ENCODE assay signal across 2 cellular contexts in the genomic region with DNA sequence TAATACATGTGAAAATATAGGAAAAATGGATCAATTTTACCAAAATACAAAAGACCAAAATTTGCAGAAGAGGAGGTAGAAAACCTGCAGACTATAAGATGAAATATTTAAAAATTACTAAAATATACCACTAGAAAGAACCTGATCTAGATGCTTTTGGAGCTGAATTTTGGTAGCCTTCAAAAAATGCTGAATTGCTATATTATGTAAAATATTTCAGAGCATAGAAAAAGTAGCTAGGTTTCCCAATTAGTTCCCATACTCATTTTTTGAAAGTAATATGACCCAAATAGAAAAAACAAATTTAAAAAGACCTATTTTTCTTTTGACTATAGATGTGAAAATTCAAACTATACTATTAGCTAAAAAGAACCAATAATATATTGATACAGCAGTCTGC.
A peak's percentile ranks its signal among the peaks of the same experiment; 100 is the strongest.
TF ChIP-seq lines count a peak whose summit lies in the region.

No MANE protein-coding gene starts in this region.

TF ChIP-seq in HepG2, 621 proteins besides CTCF, POLR2A, EP300 and RAD21:
- TF ChIP-seq MAFK (conservative IDR thresholded peaks at IDR 0.05 in 1 of 2, IDR thresholded peaks at IDR 0.05 in 1 of 2; ENCODE audit: low read length in 2 of 2) (peak; percentile 77 to 85), SRSF4 (IDR thresholded peaks at IDR 0.05; ENCODE audit: low read depth, low read length, poor library complexity, severe bottlenecking) (no peak), JUND (CRISPR knock-in tag; IDR thresholded peaks at IDR 0.05) (no peak), MAFF (IDR thresholded peaks at IDR 0.05; ENCODE audit: low read depth, low read length) (peak; percentile 75)
TF ChIP-seq in HepG2: peak in this region for 2.

TF ChIP-seq in K562, 482 proteins besides CTCF, POLR2A, EP300 and RAD21:
- TF ChIP-seq KDM5B (IDR thresholded peaks at IDR 0.05; ENCODE audit: insufficient replicate concordance, low read depth, low read length) (no peak), SMARCA5 (IDR thresholded peaks at IDR 0.05) (no peak), SMAD2 (IDR thresholded peaks at IDR 0.05; ENCODE audit: low read depth, low read length) (no peak), FOXJ2 (tag; IDR thresholded peaks at IDR 0.05) (no peak), C11orf30 (IDR thresholded peaks at IDR 0.05; ENCODE audit: low read depth) (peak; percentile 59; the same call in 1 of the 2 replicates), ESRRB (CRISPR knock-in tag; IDR thresholded peaks at IDR 0.05; ENCODE audit: borderline replicate concordance) (no peak), EWSR1 (IDR thresholded peaks at IDR 0.05; ENCODE audit: borderline replicate concordance, low read depth, partially characterized antibody) (no peak), ARHGAP35 (IDR thresholded peaks at IDR 0.05; ENCODE audit: partially characterized antibody) (no peak), CEBPB (tag; IDR thresholded peaks at IDR 0.05) (no peak), ZNF316 (IDR thresholded peaks at IDR 0.05) (peak; percentile 78), TAF1 (IDR thresholded peaks at IDR 0.05; ENCODE audit: control insufficient read depth, extremely low read depth, insufficient read depth, low read length, severe bottlenecking) (no peak), ZNF133 (CRISPR knock-in tag; IDR thresholded peaks at IDR 0.05) (no peak), ELF1 (tag; IDR thresholded peaks at IDR 0.05) (no peak), CREM (IDR thresholded peaks at IDR 0.05; ENCODE audit: low read depth) (no peak), MYC (IDR thresholded peaks at IDR 0.05; ENCODE audit: low read depth, low read length) (no peak), MYC (CRISPR knock-in tag; IDR thresholded peaks at IDR 0.05; ENCODE audit: borderline replicate concordance, low read depth) (no peak), MAFG (tag; conservative IDR thresholded peaks at IDR 0.05) (peak; percentile 58), MAFK (IDR thresholded peaks at IDR 0.05; ENCODE audit: low read length) (peak; percentile 21; the same call in 1 of the 2 replicates), IRF2 (CRISPR knock-in tag; IDR thresholded peaks at IDR 0.05) (no peak), ZNF431 (CRISPR knock-in tag; IDR thresholded peaks at IDR 0.05) (no peak), ADNP (tag; IDR thresholded peaks at IDR 0.05) (no peak), CCAR2 (IDR thresholded peaks at IDR 0.05; ENCODE audit: low read depth, low read length) (no peak), ZNF778 (CRISPR knock-in tag; IDR thresholded peaks at IDR 0.05) (no peak), SMC3 (conservative IDR thresholded peaks at IDR 0.05; ENCODE audit: insufficient read depth, low read depth, low read length) (no peak), ARID2 (IDR thresholded peaks at IDR 0.05) (no peak), MAFF (IDR thresholded peaks at IDR 0.05; ENCODE audit: low read length) (peak; percentile 43; the same call in 1 of the 2 replicates), ZNF57 (CRISPR knock-in tag; IDR thresholded peaks at IDR 0.05) (no peak)
- TF ChIP-seq, protein P1, sequence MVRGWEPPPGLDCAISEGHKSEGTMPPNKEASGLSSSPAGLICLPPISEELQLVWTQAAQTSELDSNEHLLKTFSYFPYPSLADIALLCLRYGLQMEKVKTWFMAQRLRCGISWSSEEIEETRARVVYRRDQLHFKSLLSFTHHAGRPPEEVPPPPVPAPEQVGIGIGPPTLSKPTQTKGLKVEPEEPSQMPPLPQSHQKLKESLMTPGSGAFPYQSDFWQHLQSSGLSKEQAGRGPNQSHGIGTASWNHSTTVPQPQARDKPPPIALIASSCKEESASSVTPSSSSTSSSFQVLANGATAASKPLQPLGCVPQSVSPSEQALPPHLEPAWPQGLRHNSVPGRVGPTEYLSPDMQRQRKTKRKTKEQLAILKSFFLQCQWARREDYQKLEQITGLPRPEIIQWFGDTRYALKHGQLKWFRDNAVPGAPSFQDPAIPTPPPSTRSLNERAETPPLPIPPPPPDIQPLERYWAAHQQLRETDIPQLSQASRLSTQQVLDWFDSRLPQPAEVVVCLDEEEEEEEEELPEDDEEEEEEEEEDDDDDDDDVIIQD (CRISPR knock-in tag; IDR thresholded peaks at IDR 0.05), result no peak
- TF ChIP-seq, protein P2, sequence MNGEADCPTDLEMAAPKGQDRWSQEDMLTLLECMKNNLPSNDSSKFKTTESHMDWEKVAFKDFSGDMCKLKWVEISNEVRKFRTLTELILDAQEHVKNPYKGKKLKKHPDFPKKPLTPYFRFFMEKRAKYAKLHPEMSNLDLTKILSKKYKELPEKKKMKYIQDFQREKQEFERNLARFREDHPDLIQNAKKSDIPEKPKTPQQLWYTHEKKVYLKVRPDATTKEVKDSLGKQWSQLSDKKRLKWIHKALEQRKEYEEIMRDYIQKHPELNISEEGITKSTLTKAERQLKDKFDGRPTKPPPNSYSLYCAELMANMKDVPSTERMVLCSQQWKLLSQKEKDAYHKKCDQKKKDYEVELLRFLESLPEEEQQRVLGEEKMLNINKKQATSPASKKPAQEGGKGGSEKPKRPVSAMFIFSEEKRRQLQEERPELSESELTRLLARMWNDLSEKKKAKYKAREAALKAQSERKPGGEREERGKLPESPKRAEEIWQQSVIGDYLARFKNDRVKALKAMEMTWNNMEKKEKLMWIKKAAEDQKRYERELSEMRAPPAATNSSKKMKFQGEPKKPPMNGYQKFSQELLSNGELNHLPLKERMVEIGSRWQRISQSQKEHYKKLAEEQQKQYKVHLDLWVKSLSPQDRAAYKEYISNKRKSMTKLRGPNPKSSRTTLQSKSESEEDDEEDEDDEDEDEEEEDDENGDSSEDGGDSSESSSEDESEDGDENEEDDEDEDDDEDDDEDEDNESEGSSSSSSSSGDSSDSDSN (IDR thresholded peaks at IDR 0.05; ENCODE audit: borderline replicate concordance in 1 of 2, low read depth in 2 of 2, low read length in 2 of 2), result no peak
- TF ChIP-seq, protein P3, sequence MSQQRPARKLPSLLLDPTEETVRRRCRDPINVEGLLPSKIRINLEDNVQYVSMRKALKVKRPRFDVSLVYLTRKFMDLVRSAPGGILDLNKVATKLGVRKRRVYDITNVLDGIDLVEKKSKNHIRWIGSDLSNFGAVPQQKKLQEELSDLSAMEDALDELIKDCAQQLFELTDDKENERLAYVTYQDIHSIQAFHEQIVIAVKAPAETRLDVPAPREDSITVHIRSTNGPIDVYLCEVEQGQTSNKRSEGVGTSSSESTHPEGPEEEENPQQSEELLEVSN (IDR thresholded peaks at IDR 0.05; ENCODE audit: borderline replicate concordance in 1 of 2, extremely low read depth in 1 of 2, insufficient read depth in 1 of 2, insufficient read length in 1 of 2, low read depth in 1 of 2, low read length in 1 of 2, poor library complexity in 1 of 2, severe bottlenecking in 1 of 2), result no peak
- TF ChIP-seq, protein P4, sequence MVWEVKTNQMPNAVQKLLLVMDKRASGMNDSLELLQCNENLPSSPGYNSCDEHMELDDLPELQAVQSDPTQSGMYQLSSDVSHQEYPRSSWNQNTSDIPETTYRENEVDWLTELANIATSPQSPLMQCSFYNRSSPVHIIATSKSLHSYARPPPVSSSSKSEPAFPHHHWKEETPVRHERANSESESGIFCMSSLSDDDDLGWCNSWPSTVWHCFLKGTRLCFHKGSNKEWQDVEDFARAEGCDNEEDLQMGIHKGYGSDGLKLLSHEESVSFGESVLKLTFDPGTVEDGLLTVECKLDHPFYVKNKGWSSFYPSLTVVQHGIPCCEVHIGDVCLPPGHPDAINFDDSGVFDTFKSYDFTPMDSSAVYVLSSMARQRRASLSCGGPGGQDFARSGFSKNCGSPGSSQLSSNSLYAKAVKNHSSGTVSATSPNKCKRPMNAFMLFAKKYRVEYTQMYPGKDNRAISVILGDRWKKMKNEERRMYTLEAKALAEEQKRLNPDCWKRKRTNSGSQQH (CRISPR knock-in tag; IDR thresholded peaks at IDR 0.05), result no peak
- TF ChIP-seq, protein P5, sequence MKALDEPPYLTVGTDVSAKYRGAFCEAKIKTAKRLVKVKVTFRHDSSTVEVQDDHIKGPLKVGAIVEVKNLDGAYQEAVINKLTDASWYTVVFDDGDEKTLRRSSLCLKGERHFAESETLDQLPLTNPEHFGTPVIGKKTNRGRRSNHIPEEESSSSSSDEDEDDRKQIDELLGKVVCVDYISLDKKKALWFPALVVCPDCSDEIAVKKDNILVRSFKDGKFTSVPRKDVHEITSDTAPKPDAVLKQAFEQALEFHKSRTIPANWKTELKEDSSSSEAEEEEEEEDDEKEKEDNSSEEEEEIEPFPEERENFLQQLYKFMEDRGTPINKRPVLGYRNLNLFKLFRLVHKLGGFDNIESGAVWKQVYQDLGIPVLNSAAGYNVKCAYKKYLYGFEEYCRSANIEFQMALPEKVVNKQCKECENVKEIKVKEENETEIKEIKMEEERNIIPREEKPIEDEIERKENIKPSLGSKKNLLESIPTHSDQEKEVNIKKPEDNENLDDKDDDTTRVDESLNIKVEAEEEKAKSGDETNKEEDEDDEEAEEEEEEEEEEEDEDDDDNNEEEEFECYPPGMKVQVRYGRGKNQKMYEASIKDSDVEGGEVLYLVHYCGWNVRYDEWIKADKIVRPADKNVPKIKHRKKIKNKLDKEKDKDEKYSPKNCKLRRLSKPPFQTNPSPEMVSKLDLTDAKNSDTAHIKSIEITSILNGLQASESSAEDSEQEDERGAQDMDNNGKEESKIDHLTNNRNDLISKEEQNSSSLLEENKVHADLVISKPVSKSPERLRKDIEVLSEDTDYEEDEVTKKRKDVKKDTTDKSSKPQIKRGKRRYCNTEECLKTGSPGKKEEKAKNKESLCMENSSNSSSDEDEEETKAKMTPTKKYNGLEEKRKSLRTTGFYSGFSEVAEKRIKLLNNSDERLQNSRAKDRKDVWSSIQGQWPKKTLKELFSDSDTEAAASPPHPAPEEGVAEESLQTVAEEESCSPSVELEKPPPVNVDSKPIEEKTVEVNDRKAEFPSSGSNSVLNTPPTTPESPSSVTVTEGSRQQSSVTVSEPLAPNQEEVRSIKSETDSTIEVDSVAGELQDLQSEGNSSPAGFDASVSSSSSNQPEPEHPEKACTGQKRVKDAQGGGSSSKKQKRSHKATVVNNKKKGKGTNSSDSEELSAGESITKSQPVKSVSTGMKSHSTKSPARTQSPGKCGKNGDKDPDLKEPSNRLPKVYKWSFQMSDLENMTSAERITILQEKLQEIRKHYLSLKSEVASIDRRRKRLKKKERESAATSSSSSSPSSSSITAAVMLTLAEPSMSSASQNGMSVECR (CRISPR knock-in tag; IDR thresholded peaks at IDR 0.05), result no peak
- TF ChIP-seq, protein P6, sequence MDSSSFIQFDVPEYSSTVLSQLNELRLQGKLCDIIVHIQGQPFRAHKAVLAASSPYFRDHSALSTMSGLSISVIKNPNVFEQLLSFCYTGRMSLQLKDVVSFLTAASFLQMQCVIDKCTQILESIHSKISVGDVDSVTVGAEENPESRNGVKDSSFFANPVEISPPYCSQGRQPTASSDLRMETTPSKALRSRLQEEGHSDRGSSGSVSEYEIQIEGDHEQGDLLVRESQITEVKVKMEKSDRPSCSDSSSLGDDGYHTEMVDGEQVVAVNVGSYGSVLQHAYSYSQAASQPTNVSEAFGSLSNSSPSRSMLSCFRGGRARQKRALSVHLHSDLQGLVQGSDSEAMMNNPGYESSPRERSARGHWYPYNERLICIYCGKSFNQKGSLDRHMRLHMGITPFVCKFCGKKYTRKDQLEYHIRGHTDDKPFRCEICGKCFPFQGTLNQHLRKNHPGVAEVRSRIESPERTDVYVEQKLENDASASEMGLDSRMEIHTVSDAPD (CRISPR knock-in tag; IDR thresholded peaks at IDR 0.05), result no peak
